In the genomic region with DNA sequence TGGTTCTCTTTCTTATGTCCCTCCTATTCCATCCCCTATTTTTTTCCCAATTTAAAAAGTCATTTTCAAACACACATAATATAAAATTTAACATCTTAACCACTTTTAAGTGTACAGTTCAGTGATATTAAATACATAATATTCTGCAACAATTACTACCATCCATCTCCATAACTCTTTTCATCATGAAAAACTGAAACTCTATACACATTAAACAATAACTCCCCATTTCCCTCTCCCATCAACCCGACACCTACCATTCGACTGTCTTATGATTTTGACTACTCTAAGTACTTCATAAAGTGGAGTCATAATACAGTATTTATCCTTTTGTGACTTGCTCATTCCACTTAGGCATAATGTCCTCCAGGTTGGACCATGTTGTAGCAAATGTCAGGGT, we compare ENCODE assay signal across 1 cellular context.
TF ChIP-seq lines count a peak whose summit lies in the region.

No MANE protein-coding gene starts in this region.

TF ChIP-seq in SK-N-SH, 30 proteins besides CTCF, POLR2A, EP300 and RAD21 (continued from another document):
- TF ChIP-seq, protein P1, sequence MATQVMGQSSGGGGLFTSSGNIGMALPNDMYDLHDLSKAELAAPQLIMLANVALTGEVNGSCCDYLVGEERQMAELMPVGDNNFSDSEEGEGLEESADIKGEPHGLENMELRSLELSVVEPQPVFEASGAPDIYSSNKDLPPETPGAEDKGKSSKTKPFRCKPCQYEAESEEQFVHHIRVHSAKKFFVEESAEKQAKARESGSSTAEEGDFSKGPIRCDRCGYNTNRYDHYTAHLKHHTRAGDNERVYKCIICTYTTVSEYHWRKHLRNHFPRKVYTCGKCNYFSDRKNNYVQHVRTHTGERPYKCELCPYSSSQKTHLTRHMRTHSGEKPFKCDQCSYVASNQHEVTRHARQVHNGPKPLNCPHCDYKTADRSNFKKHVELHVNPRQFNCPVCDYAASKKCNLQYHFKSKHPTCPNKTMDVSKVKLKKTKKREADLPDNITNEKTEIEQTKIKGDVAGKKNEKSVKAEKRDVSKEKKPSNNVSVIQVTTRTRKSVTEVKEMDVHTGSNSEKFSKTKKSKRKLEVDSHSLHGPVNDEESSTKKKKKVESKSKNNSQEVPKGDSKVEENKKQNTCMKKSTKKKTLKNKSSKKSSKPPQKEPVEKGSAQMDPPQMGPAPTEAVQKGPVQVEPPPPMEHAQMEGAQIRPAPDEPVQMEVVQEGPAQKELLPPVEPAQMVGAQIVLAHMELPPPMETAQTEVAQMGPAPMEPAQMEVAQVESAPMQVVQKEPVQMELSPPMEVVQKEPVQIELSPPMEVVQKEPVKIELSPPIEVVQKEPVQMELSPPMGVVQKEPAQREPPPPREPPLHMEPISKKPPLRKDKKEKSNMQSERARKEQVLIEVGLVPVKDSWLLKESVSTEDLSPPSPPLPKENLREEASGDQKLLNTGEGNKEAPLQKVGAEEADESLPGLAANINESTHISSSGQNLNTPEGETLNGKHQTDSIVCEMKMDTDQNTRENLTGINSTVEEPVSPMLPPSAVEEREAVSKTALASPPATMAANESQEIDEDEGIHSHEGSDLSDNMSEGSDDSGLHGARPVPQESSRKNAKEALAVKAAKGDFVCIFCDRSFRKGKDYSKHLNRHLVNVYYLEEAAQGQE (IDR thresholded peaks at IDR 0.05; ENCODE audit: low read depth, low read length) = no peak
- TF ChIP-seq SIN3A (IDR thresholded peaks at IDR 0.05; ENCODE audit: borderline replicate concordance, low read depth, low read length) (no peak), ELF1 (IDR thresholded peaks at IDR 0.05) (no peak), TAF1 (IDR thresholded peaks at IDR 0.05; ENCODE audit: borderline replicate concordance, low read depth, low read length) (no peak), RCOR1 (IDR thresholded peaks at IDR 0.05; ENCODE audit: low read length) (no peak)
- TF ChIP-seq, protein P2, sequence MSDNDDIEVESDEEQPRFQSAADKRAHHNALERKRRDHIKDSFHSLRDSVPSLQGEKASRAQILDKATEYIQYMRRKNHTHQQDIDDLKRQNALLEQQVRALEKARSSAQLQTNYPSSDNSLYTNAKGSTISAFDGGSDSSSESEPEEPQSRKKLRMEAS (IDR thresholded peaks at IDR 0.05; ENCODE audit: low read depth) = no peak
